Comparison of ENCODE assay signal across 29 cellular contexts in the genomic region with DNA sequence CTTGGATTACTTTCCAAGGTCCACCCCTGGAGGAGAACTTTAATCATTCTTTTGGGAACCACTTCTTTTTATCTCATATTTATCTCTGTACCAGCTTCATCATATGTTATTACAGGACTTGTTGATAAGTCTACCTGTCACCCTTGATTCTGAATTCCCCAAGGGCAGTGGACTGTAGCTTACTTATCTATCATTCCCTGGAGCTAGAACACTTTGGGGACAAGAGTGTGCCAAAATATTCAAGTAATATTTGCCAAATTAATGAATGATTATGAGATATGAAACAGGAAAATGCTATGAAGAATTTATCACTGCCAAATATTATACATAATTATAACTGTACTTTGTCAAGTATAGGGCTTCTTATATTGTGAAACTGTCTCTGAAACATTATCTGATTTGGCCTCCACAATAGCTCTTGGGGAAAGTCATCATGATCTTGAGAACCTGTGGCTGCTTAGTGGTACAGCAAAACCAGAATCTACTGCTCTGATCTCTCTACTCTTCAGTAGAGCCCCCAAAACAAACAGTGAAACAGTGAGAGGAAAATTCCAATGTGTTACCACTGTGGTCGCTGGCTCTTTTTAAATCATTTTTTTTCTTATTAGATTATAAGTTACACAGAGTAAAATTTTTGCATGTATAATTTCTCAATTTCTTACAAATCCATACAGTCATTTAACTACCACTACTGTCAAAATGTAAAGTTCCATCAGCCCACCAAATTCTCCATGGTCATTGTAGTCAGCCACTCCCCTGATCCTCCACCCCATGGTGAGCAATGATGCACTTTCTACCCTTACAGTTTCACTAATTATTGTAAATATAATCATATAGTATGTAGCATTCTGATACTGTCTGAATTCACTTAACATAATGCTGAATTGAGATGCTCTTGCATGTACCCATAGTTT.
A peak's percentile ranks its signal among the peaks of the same experiment; 100 is the strongest.
DNase-seq lines count a peak whose midpoint lies in the region; ATAC-seq, FAIRE-seq and TF ChIP-seq lines count a peak whose summit lies in the region.
"Had no signal": no experiment of that assay in that cellular context is flagged by ENCODE, and none has a peak within 500 bp of the region (broad histone marks: within the 10 kb centered on the region; RNA-seq: fewer than 3 reads in every experiment).

No MANE protein-coding gene starts in this region.

- WGBS in body of pancreas, 2 donors = 66 to 79% methylated on average over 1 of the region's 1 CpG

- H3K36me3 Mint-ChIP-seq in type B pancreatic cell = no peaks in the 10 kb centered on the region
- H3K36me3 Mint-ChIP-seq: activated naive CD8-positive, alpha-beta T cell treated with anti-CD3 and anti-CD28 coated beads, Interleukin-2, amount 10 ng/mL, durations not matched to agents 7 days and 5 days had no signal

- peaks cover 3% of the 10 kb centered on the region for H3K4me1 Mint-ChIP-seq in type B pancreatic cell (ENCODE audit: unreplicated experiment)
- H3K4me1 Mint-ChIP-seq: activated CD4-positive, alpha-beta T cell treated with anti-CD3 and anti-CD28 coated beads for 36 hours; activated naive CD8-positive, alpha-beta T cell treated with anti-CD3 and anti-CD28 coated beads, Interleukin-2, amount 10 ng/mL, durations not matched to agents 7 days and 5 days; central memory CD8-positive, alpha-beta T cell had no signal

- no peaks in the 10 kb centered on the region for H3K9me3 Mint-ChIP-seq in type B pancreatic cell
- H3K9me3 Mint-ChIP-seq: activated naive CD8-positive, alpha-beta T cell treated with anti-CD3 and anti-CD28 coated beads, Interleukin-2, amount 10 ng/mL, durations not matched to agents 7 days and 5 days; dendritic cell treated with granulocyte-macrophage colony-stimulating factor and Interleukin-4, amounts not matched to agents 40 ng/mL and 50 ng/mL, for 4 days; HFFc6 had no signal

- H3K4me1 ChIP-seq in body of pancreas = peaks cover 14% of the 10 kb centered on the region
- H3K4me1 ChIP-seq: esophagus squamous epithelium, gastrocnemius medialis, transverse colon had no signal

- FAIRE-seq in GM12892 (lab: Jason Lieb, UNC) = peak; percentile 68
- no peak for FAIRE-seq in D721Med (lab: Jason Lieb, UNC)

- H3K36me3 ChIP-seq in body of pancreas (replicated peaks in 1 of 2; ENCODE audit: insufficient read depth in 1 of 2, low read depth in 2 of 2) = no peaks in the 10 kb centered on the region
- H3K36me3 ChIP-seq: BLaER1, esophagus squamous epithelium, gastrocnemius medialis, ovary, transverse colon had no signal

- H3K27ac ChIP-seq in body of pancreas = peak overlapping the region; percentile 83 to 91 (median 87)
- H3K27ac ChIP-seq: BLaER1, esophagus squamous epithelium, gastrocnemius medialis, hepatocyte, ovary, transverse colon had no signal

- TF ChIP-seq CTCF in body of pancreas (IDR thresholded peaks at IDR 0.05) (no peak), D721Med (IDR thresholded peaks at IDR 0.05; ENCODE audit: insufficient read depth, missing control alignments) (no peak), type B pancreatic cell (conservative IDR thresholded peaks at IDR 0.05) (no peak)

- TF ChIP-seq POLR2A in GM12892 (IDR thresholded peaks at IDR 0.05; ENCODE audit: low read depth, low read length) (0 out of 2 replicates have a peak, but pooled peaks have one; percentile 11), body of pancreas (IDR thresholded peaks at IDR 0.05) (no peak)

- no peaks in the 10 kb centered on the region for H3K9me3 ChIP-seq in body of pancreas
- H3K9me3 ChIP-seq: BLaER1, esophagus squamous epithelium, gastrocnemius medialis, ovary had no signal

- H3K27ac Mint-ChIP-seq in type B pancreatic cell = no peak overlapping the region
- H3K27ac Mint-ChIP-seq: activated CD4-positive, alpha-beta T cell treated with anti-CD3 and anti-CD28 coated beads for 36 hours; activated naive CD8-positive, alpha-beta T cell treated with anti-CD3 and anti-CD28 coated beads, Interleukin-2, amount 10 ng/mL, durations not matched to agents 7 days and 5 days; dendritic cell treated with granulocyte-macrophage colony-stimulating factor and Interleukin-4, amounts not matched to agents 40 ng/mL and 50 ng/mL, for 4 days; HFFc6 had no signal

- H3K27me3 Mint-ChIP-seq in type B pancreatic cell = no peaks in the 10 kb centered on the region
- H3K27me3 Mint-ChIP-seq: central memory CD8-positive, alpha-beta T cell; dendritic cell treated with granulocyte-macrophage colony-stimulating factor and Interleukin-4, amounts not matched to agents 40 ng/mL and 50 ng/mL, for 4 days had no signal

- ATAC-seq in GM19351 (IDR thresholded peaks at IDR 0.05; ENCODE audit: unreplicated experiment) = peak; percentile 40
- ATAC-seq in HG03045 (IDR thresholded peaks at IDR 0.05; ENCODE audit: unreplicated experiment) = peak; percentile 16
- ATAC-seq in body of pancreas = peak; percentile 54
- no peak for ATAC-seq in HG03442 (IDR thresholded peaks at IDR 0.05; ENCODE audit: unreplicated experiment)
- ATAC-seq: activated CD4-positive, alpha-beta T cell treated with anti-CD3 and anti-CD28 coated beads for 36 hours; gastrocnemius medialis; left colon had no signal

- H3K4me3 ChIP-seq in body of pancreas = no peak overlapping the region
- H3K4me3 ChIP-seq: BLaER1, esophagus squamous epithelium, gastrocnemius medialis, hepatocyte, MG63, ovary, smooth muscle cell, transverse colon had no signal

- intact Hi-C loops in body of pancreas (cut with DNase I) = no loop called here

- DNase-seq in GM12892 (ENCODE audit: insufficient read length) (no peak), body of pancreas (no peak), D721Med (ENCODE audit: insufficient read length, low spot score) (no peak), type B pancreatic cell (ENCODE audit: extremely low spot score, unreplicated experiment) (no peak)
- DNase-seq: activated CD4-positive, alpha-beta T cell treated with anti-CD3 and anti-CD28 coated beads for 36 hours; activated gamma-delta T cell; activated naive CD8-positive, alpha-beta T cell treated with anti-CD3 and anti-CD28 coated beads, Interleukin-2, amount 10 ng/mL, durations not matched to agents 7 days and 5 days; DMS79 treated with DMSO at 0.1 percent for 48 hours; esophagus squamous epithelium; gastrocnemius medialis; GF-D8; GOT3; HFFc6; left colon; MG63; NCI-H1417 treated with DMSO at 0.1 percent for 48 hours; NCI-H446; NCI-H82; ovary; stimulated activated CD4-positive, alpha-beta T cell treated with anti-CD3 and anti-CD28 coated beads, Interleukin-1b, Interleukin-23, amount 100 ng/mL, for 48 hours; transverse colon had no signal

- H3K27me3 ChIP-seq in body of pancreas = no peaks in the 10 kb centered on the region
- H3K27me3 ChIP-seq: BLaER1, esophagus squamous epithelium, gastrocnemius medialis, hepatocyte, MG63, ovary, transverse colon had no signal

- no peak overlapping the region for H3K4me3 Mint-ChIP-seq in type B pancreatic cell
- H3K4me3 Mint-ChIP-seq: activated CD4-positive, alpha-beta T cell treated with anti-CD3 and anti-CD28 coated beads for 36 hours; activated naive CD8-positive, alpha-beta T cell treated with anti-CD3 and anti-CD28 coated beads, Interleukin-2, amount 10 ng/mL, durations not matched to agents 7 days and 5 days; central memory CD8-positive, alpha-beta T cell; dendritic cell treated with granulocyte-macrophage colony-stimulating factor and Interleukin-4, amounts not matched to agents 40 ng/mL and 50 ng/mL, for 4 days; HFFc6 had no signal
